ENCODE assay signal across 6 cellular contexts in genomic region chr14:22887260-22887989, GRCh38. TPM values are rescaled to one million over a fixed set of nuclear protein-coding genes. Genes with fewer than 3 reads are reported as not detected.
A peak's percentile ranks its signal among the peaks of the same experiment; 100 is the strongest.
DNase-seq lines count a peak whose midpoint lies in the region; ATAC-seq and TF ChIP-seq lines count a peak whose summit lies in the region.

No MANE protein-coding gene starts in this region.

- H3K9ac ChIP-seq in mammary epithelial cell (ENCODE audit: insufficient read depth, low read length) (peak overlapping the region; percentile 20), mucosa of stomach (ENCODE audit: low read length) (peak overlapping the region; percentile 82)

- H3K9me3 ChIP-seq in mammary epithelial cell (replicated peaks; ENCODE audit: insufficient read depth, low read length), result no peaks in the 10 kb centered on the region
- no peaks in the 10 kb centered on the region for H3K9me3 ChIP-seq in mucosa of stomach (ENCODE audit: control insufficient read depth, low read length)

- H3K4me3 ChIP-seq in mammary epithelial cell (replicated peaks in 1 of 3; ENCODE audit: insufficient read depth in 1 of 3, low read depth in 2 of 3, low read length in 3 of 3) (peak overlapping the region; percentile 49 to 61 (median 50)), mucosa of stomach (ENCODE audit: low read length) (peak overlapping the region; percentile 68)

- peak overlapping the region; percentile 58 for H3K27ac ChIP-seq in mammary epithelial cell (ENCODE audit: insufficient read depth, low read depth, low read length)

- peak overlapping the region; percentile 93 for H2AFZ ChIP-seq in mammary epithelial cell (ENCODE audit: low read depth, low read length)

- in situ Hi-C loops in mammary epithelial cell (cut with MboI; ENCODE audit: low sequenced_read_pairs in 2 of 2), result no loop called here

- H3K27me3 ChIP-seq in mammary epithelial cell (ENCODE audit: insufficient read depth, low read length) (no peaks in the 10 kb centered on the region), mucosa of stomach (ENCODE audit: control insufficient read depth, insufficient read depth, low read length) (no peaks in the 10 kb centered on the region)

- DNase-seq in ELF-1 (ENCODE audit: low read depth, low spot score) (peak; percentile 87), NCI-H526 treated with DMSO at 0.1 percent for 48 hours (lab: John Stamatoyannopoulos, UW) (peak; percentile 56), mammary epithelial cell (peak; percentile 89), NCI-H1694 (lab: John Stamatoyannopoulos, UW) (no peak)

- H3K4me1 ChIP-seq in mammary epithelial cell (ENCODE audit: insufficient read depth, low read length), result peaks cover 34% of the 10 kb centered on the region
- H3K4me1 ChIP-seq in mucosa of stomach (ENCODE audit: control insufficient read depth, insufficient read depth, low read length), result peaks cover 31% of the 10 kb centered on the region

- H3K36me3 ChIP-seq in mammary epithelial cell (ENCODE audit: insufficient read depth, low read length) (no peaks in the 10 kb centered on the region), mucosa of stomach (ENCODE audit: control insufficient read depth, insufficient read depth, low read length) (no peaks in the 10 kb centered on the region)

- H4K20me1 ChIP-seq in mammary epithelial cell (ENCODE audit: insufficient read depth, low read length), result no peaks in the 10 kb centered on the region

- peak overlapping the region; percentile 81 for H3K4me2 ChIP-seq in mammary epithelial cell (ENCODE audit: insufficient read depth, low read depth, low read length)

- TSS peak; percentile 93 for BruUV-seq in mammary epithelial cell (replicated peaks; lab: Mats Ljungman, UMichigan)

- dilution Hi-C loops in mammary epithelial cell (cut with HindIII; ENCODE audit: low sequenced_read_pairs), result no loop called here

- CTCF ChIA-PET in mammary epithelial cell (lab: Charles Lee; ENCODE audit: low non-redundant PET), result no interaction called here

- intact Hi-C loops in mammary epithelial cell (cut with micrococcal nuclease), result loop anchor here (1.0 to 2.0 kb wide), 2 partner anchors 11 to 15 kb away; no protein-coding TSS in a partner anchor

- H3K79me2 ChIP-seq in mammary epithelial cell (ENCODE audit: insufficient read depth, low read length), result no peaks in the 10 kb centered on the region

- ATAC-seq in HG02840 (IDR thresholded peaks at IDR 0.05; ENCODE audit: low FRiP score, unreplicated experiment), result peak; percentile 33

- 5% methylated on average over 10 of the region's 11 CpGs for WGBS in mammary epithelial cell (ENCODE audit: low coverage, missing lambda C conversion rate)

- no peak for TF ChIP-seq CTCF in mammary epithelial cell (conservative IDR thresholded peaks at IDR 0.05 in 1 of 2, IDR thresholded peaks at IDR 0.05 in 1 of 2; ENCODE audit: extremely low read depth in 1 of 2, insufficient read depth in 1 of 2, low read depth in 1 of 2, low read length in 2 of 2)

RNA-seq across cellular contexts. Expression of gene REM2, which starts 4.4 kb away (rescaled TPM):
- total RNA-seq in mammary epithelial cell, result under 1 TPM; 0.33 to 0.40 TPM
- polyA plus RNA-seq in mammary epithelial cell, result 0.09 TPM
- not detected for polyA minus RNA-seq in mammary epithelial cell

RNA-seq across cellular contexts. Expression of gene LRP10, which starts 15.9 kb away (rescaled TPM):
- total RNA-seq in mammary epithelial cell, result 100 to 1,000 TPM; 122 to 134 TPM
- 110 TPM for polyA plus RNA-seq in mammary epithelial cell
- 360 TPM for polyA minus RNA-seq in mammary epithelial cell

RNA-seq across cellular contexts. Expression of gene RBM23, which starts 31.5 kb away (rescaled TPM):
- total RNA-seq in mammary epithelial cell, result 10 to 100 TPM; 38.7 to 55.8 TPM
- 52.0 TPM for polyA plus RNA-seq in mammary epithelial cell
- polyA minus RNA-seq in mammary epithelial cell, result 53.5 TPM

RNA-seq across cellular contexts. Expression of gene PRMT5, which starts 41.8 kb away (rescaled TPM):
- total RNA-seq in mammary epithelial cell, result 100 to 1,000 TPM in 1 of 2 donors, 10 to 100 TPM in 1; 61.3 to 120 TPM
- polyA plus RNA-seq in mammary epithelial cell, result 217 TPM
- polyA minus RNA-seq in mammary epithelial cell, result 327 TPM

RNA-seq across cellular contexts. Expression of gene MMP14, which starts 51.0 kb away (rescaled TPM):
- 100 to 1,000 TPM; 525 to 766 TPM for total RNA-seq in mammary epithelial cell
- polyA plus RNA-seq in mammary epithelial cell, result 351 TPM
- polyA minus RNA-seq in mammary epithelial cell, result 343 TPM
